ENCODE assay signal across 15 cellular contexts in genomic region chr7:39910108-39910869, GRCh38. TPM values are rescaled to one million over a fixed set of nuclear protein-coding genes. Genes with fewer than 3 reads are reported as not detected.
A peak's percentile ranks its signal among the peaks of the same experiment; 100 is the strongest.
DNase-seq lines count a peak whose midpoint lies in the region; ATAC-seq and TF ChIP-seq lines count a peak whose summit lies in the region.
"Had no signal": no experiment of that assay in that cellular context is flagged by ENCODE, and none has a peak within 500 bp of the region (broad histone marks: within the 10 kb centered on the region; RNA-seq: fewer than 3 reads in every experiment).

No MANE protein-coding gene starts in this region.

- peaks cover 6% of the 10 kb centered on the region for H3K4me1 ChIP-seq in adipocyte (ENCODE audit: control insufficient read depth, insufficient read depth, low read length)
- H3K4me1 ChIP-seq in H9 (ENCODE audit: insufficient read depth, low read length) = no peaks in the 10 kb centered on the region
- H3K4me1 ChIP-seq: gastroesophageal sphincter, thyroid gland had no signal

- H3K27me3 Mint-ChIP-seq in Calu3 (ENCODE audit: unreplicated experiment) (no peaks in the 10 kb centered on the region), WTC11 (ENCODE audit: low read depth) (no peaks in the 10 kb centered on the region; the same call in 1 of the 2 replicates), H9 (ENCODE audit: low read depth) (no peaks in the 10 kb centered on the region; the same call in 1 of the 2 replicates)

- H3K79me2 ChIP-seq in H9 (ENCODE audit: insufficient read depth, low read length) = no peaks in the 10 kb centered on the region

- no peak overlapping the region for H3K18ac ChIP-seq in H9 (ENCODE audit: insufficient read length, low read depth, low read length)

- no peak overlapping the region for H3K14ac ChIP-seq in H9 (ENCODE audit: insufficient read depth, low read length)

- H3K9me3 ChIP-seq in adipocyte (ENCODE audit: control insufficient read depth, low read length) (peaks cover 13% of the 10 kb centered on the region), H9 (ENCODE audit: control insufficient read depth, low read depth, low read length) (no peaks in the 10 kb centered on the region)
- H3K9me3 ChIP-seq: thyroid gland had no signal

- ATAC-seq in WTC11 = no peak; the same call in 1 of the 2 replicates
- no peak for ATAC-seq in GM19328 (IDR thresholded peaks at IDR 0.05; ENCODE audit: unreplicated experiment)
- ATAC-seq: gastroesophageal sphincter had no signal

- no CpG with 5 or more reads among the region's 7 CpGs for WGBS in H9 (ENCODE audit: extremely low coverage, insufficient read length, low lambda C conversion rate)

- no peak overlapping the region for H3K4me2 ChIP-seq in H9 (ENCODE audit: insufficient read depth, insufficient read length, low read length)

- H3K23me2 ChIP-seq in H9 (ENCODE audit: insufficient read length, low read depth, low read length, poor library complexity, severe bottlenecking) = no peaks in the 10 kb centered on the region

- peaks cover 6% of the 10 kb centered on the region for H3K4me1 Mint-ChIP-seq in Calu3 (ENCODE audit: low read depth, unreplicated experiment)
- no peaks in the 10 kb centered on the region for H3K4me1 Mint-ChIP-seq in WTC11
- H3K4me1 Mint-ChIP-seq in H9 = no peaks in the 10 kb centered on the region

- no peaks in the 10 kb centered on the region for H4K20me1 ChIP-seq in H9 (ENCODE audit: control insufficient read depth, insufficient read depth, insufficient read length)

- H3K4ac ChIP-seq in H9 (ENCODE audit: low read depth, low read length) = no peak overlapping the region

- intact Hi-C loops in Calu3 (cut with micrococcal nuclease; ENCODE audit: unreplicated experiment) = no loop called here

- TF ChIP-seq CTCF in Calu3 (IDR thresholded peaks at IDR 0.05; ENCODE audit: unreplicated experiment) (no peak), WTC11 (IDR thresholded peaks at IDR 0.05) (no peak), H9 (conservative IDR thresholded peaks at IDR 0.05) (no peak)

- no peaks in the 10 kb centered on the region for H3K36me3 ChIP-seq in adipocyte (ENCODE audit: control insufficient read depth, insufficient read depth, low read length, severe bottlenecking)
- H3K36me3 ChIP-seq: gastroesophageal sphincter, thyroid gland had no signal

- CTCF ChIA-PET in Calu3 (lab: Charles Lee) (interaction anchor here (0.5 to 1.8 kb wide), 7 partner anchors 9 to 311 kb away, joined by 3 to 11 read pairs (median 3); no protein-coding TSS in a partner anchor), WTC11 (lab: Charles Lee) (interaction anchor here (0.5 to 2.9 kb wide), 6 partner anchors 11 to 373 kb away, joined by 3 to 21 read pairs (median 3); no protein-coding TSS in a partner anchor)

- no peak overlapping the region for H2BK120ac ChIP-seq in H9 (ENCODE audit: low read depth, low read length, poor library complexity, severe bottlenecking)

- no peak overlapping the region for H2BK15ac ChIP-seq in H9 (ENCODE audit: low read depth, low read length)

- H3K9me3 Mint-ChIP-seq in Calu3 (ENCODE audit: low read depth, unreplicated experiment) = peaks cover 2% of the 10 kb centered on the region
- peaks cover 8% of the 10 kb centered on the region for H3K9me3 Mint-ChIP-seq in WTC11
- H3K9me3 Mint-ChIP-seq in H9 = peaks cover 2 to 6% of the 10 kb centered on the region in 2 experiments; a peak in 3 of 5 replicates
- H3K9me3 Mint-ChIP-seq: natural killer cell treated with Interleukin-12 subunit alpha and Interleukin-12 subunit beta and Interleukin-15 and Interleukin-18, amount 100 ng/mL, for 72 hours had no signal

- H3K9ac ChIP-seq in adipocyte (ENCODE audit: low read length) (no peak overlapping the region), H9 (ENCODE audit: extremely low read depth, insufficient read length, low read length) (no peak overlapping the region)

- no peak overlapping the region for H4K91ac ChIP-seq in H9 (ENCODE audit: insufficient read length, low read depth, low read length)

- H3K79me1 ChIP-seq in H9 (ENCODE audit: insufficient read depth, low read depth, low read length, poor library complexity, severe bottlenecking) = no peaks in the 10 kb centered on the region

- no peaks in the 10 kb centered on the region for H3K36me3 Mint-ChIP-seq in Calu3 (ENCODE audit: insufficient read depth, unreplicated experiment)
- H3K36me3 Mint-ChIP-seq in WTC11 = no peaks in the 10 kb centered on the region
- H3K36me3 Mint-ChIP-seq in H9 (ENCODE audit: insufficient read depth in 1 of 3, low read depth in 3 of 3) = peaks cover 0 to 8% (median 0%) of the 10 kb centered on the region in 3 experiments; a peak in 1 of 7 replicates
- H3K36me3 Mint-ChIP-seq: natural killer cell treated with Interleukin-12 subunit alpha and Interleukin-12 subunit beta and Interleukin-15 and Interleukin-18, amount 100 ng/mL, for 72 hours had no signal

- no TSS peak for BruUV-seq in Calu3 (replicated peaks; lab: Mats Ljungman, UMichigan)

- H3K23ac ChIP-seq in H9 (ENCODE audit: insufficient read length, low read depth, low read length) = no peak overlapping the region

- no peak overlapping the region for H2BK12ac ChIP-seq in H9 (ENCODE audit: insufficient read length, low read depth, low read length)

- POLR2A ChIA-PET in WTC11 (lab: Charles Lee) = no interaction called here

- H3K27ac Mint-ChIP-seq in Calu3 (ENCODE audit: unreplicated experiment) (no peak overlapping the region), WTC11 (no peak overlapping the region), H9 (no peak overlapping the region)
- H3K27ac Mint-ChIP-seq: natural killer cell treated with Interleukin-12 subunit alpha and Interleukin-12 subunit beta and Interleukin-15 and Interleukin-18, amount 100 ng/mL, for 72 hours had no signal

- no peak overlapping the region for H4K5ac ChIP-seq in H9 (ENCODE audit: insufficient read length, low read depth, low read length)

- no peak overlapping the region for H2BK5ac ChIP-seq in H9 (ENCODE audit: insufficient read length, low read length)

- no peak overlapping the region for H3K27ac ChIP-seq in H9 (ENCODE audit: insufficient read length, low read depth, low read length)
- H3K27ac ChIP-seq: coronary artery, gastroesophageal sphincter, thyroid gland had no signal

- DNase-seq in Calu3 (peak; percentile 47), adipocyte (ENCODE audit: low read depth) (peak; percentile 34), iris pigment epithelial cell (ENCODE audit: low read depth) (peak; percentile 47), GOT3 (lab: John Stamatoyannopoulos, UW) (no peak), WTC11 (ENCODE audit: low spot score) (no peak), H9 (no peak)
- peak; percentile 10 for DNase-seq in Jurkat, Clone E6-1 (ENCODE audit: low read depth, low spot score)
- DNase-seq: activated naive CD4-positive, alpha-beta T cell treated with anti-CD3 and anti-CD28 coated beads, Interleukin-2, amount 50 U/mL, for 16 hours; NCI-H1694 treated with DMSO at 0.1 percent for 48 hours; T-helper 9 cell; thyroid gland had no signal

- no peak overlapping the region for H4K8ac ChIP-seq in H9 (replicated peaks; ENCODE audit: insufficient read length, low read depth, low read length)

- no peaks in the 10 kb centered on the region for H3K27me3 ChIP-seq in adipocyte (replicated peaks; ENCODE audit: control insufficient read depth, insufficient read depth, low read length)
- no peaks in the 10 kb centered on the region for H3K27me3 ChIP-seq in H9 (ENCODE audit: insufficient read depth, low read length)
- H3K27me3 ChIP-seq: gastroesophageal sphincter, thyroid gland had no signal

- no peak overlapping the region for H3K56ac ChIP-seq in H9 (ENCODE audit: insufficient read length, low read depth, low read length)

- no peak overlapping the region for H2AK5ac ChIP-seq in H9 (ENCODE audit: insufficient read length, low read length)

- H3K4me3 Mint-ChIP-seq in Calu3 (ENCODE audit: low read depth, unreplicated experiment) (no peak overlapping the region), WTC11 (no peak overlapping the region), H9 (no peak overlapping the region)
- H3K4me3 Mint-ChIP-seq: natural killer cell treated with Interleukin-12 subunit alpha and Interleukin-12 subunit beta and Interleukin-15 and Interleukin-18, amount 100 ng/mL, for 72 hours had no signal

- H3T11ph ChIP-seq in H9 (ENCODE audit: low read length) = no peak overlapping the region

- H3K4me3 ChIP-seq in Jurkat, Clone E6-1 (ENCODE audit: low read length) = no peak overlapping the region
- H3K4me3 ChIP-seq in adipocyte (ENCODE audit: low read length) = no peak overlapping the region
- H3K4me3 ChIP-seq: coronary artery, gastroesophageal sphincter, thyroid gland had no signal

- no peak overlapping the region for H2AFZ ChIP-seq in H9 (ENCODE audit: low read length)

- H2BK20ac ChIP-seq in H9 (ENCODE audit: low read depth, low read length, poor library complexity, severe bottlenecking) = no peak overlapping the region

TF ChIP-seq in WTC11, 78 proteins besides CTCF, POLR2A, EP300 and RAD21 (continues in another document):
- TF ChIP-seq ZNF512 (CRISPR knock-in tag; IDR thresholded peaks at IDR 0.05; ENCODE audit: borderline replicate concordance) = no peak
- no peak for TF ChIP-seq CDX4 (CRISPR knock-in tag; IDR thresholded peaks at IDR 0.05; ENCODE audit: borderline replicate concordance)
- TF ChIP-seq NFE2L1 (CRISPR knock-in tag; IDR thresholded peaks at IDR 0.05) = no peak
- no peak for TF ChIP-seq SOX15 (CRISPR knock-in tag; IDR thresholded peaks at IDR 0.05)

RNA-seq across cellular contexts. Expression of gene CDK13, which starts 39.8 kb away (rescaled TPM):
- total RNA-seq in Calu3 (2022) (84.4 and 86.7 TPM in 2 replicates), WTC11 (2021) (38.9 to 41.0 TPM (median 39.2 TPM) in 3 replicates), H9 (2021) (50.2 and 52.2 TPM in 2 replicates)
- polyA plus RNA-seq in Jurkat, Clone E6-1 (2012; ENCODE audit: insufficient read depth, insufficient read length) = 27.1 TPM

Comparison
In these comparisons a context has a peak if more than half of its experiments do, and no peak if none do; other contexts are left out.
1. DNase-seq: peak in Calu3 (single experiment), Jurkat, Clone E6-1 (single experiment), adipocyte (single experiment) and iris pigment epithelial cell (single experiment); none in GOT3 (single experiment), WTC11 (single experiment) and H9 (single experiment).